1 cellular context compared by ENCODE assay signal in genomic region chr6:29976253-29976587, GRCh38.
TF ChIP-seq lines count a peak whose summit lies in the region.

No MANE protein-coding gene starts in this region.

TF ChIP-seq in WTC11, 78 proteins besides CTCF, POLR2A, EP300 and RAD21 (continued from another document):
- TF ChIP-seq, protein P1, sequence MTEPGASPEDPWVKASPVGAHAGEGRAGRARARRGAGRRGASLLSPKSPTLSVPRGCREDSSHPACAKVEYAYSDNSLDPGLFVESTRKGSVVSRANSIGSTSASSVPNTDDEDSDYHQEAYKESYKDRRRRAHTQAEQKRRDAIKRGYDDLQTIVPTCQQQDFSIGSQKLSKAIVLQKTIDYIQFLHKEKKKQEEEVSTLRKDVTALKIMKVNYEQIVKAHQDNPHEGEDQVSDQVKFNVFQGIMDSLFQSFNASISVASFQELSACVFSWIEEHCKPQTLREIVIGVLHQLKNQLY (CRISPR knock-in tag; IDR thresholded peaks at IDR 0.05): no peak
- TF ChIP-seq MYBL2 (CRISPR knock-in tag; IDR thresholded peaks at IDR 0.05): no peak
- TF ChIP-seq, protein P2, sequence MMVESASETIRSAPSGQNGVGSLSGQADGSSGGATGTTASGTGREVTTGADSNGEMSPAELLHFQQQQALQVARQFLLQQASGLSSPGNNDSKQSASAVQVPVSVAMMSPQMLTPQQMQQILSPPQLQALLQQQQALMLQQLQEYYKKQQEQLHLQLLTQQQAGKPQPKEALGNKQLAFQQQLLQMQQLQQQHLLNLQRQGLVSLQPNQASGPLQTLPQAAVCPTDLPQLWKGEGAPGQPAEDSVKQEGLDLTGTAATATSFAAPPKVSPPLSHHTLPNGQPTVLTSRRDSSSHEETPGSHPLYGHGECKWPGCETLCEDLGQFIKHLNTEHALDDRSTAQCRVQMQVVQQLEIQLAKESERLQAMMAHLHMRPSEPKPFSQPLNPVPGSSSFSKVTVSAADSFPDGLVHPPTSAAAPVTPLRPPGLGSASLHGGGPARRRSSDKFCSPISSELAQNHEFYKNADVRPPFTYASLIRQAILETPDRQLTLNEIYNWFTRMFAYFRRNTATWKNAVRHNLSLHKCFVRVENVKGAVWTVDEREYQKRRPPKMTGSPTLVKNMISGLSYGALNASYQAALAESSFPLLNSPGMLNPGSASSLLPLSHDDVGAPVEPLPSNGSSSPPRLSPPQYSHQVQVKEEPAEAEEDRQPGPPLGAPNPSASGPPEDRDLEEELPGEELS (CRISPR knock-in tag; IDR thresholded peaks at IDR 0.05): no peak
- TF ChIP-seq ZNF281 (CRISPR knock-in tag; IDR thresholded peaks at IDR 0.05): no peak
- TF ChIP-seq FOXJ3 (CRISPR knock-in tag; IDR thresholded peaks at IDR 0.05; ENCODE audit: borderline replicate concordance): no peak
- no peak for TF ChIP-seq SOX15 (CRISPR knock-in tag; IDR thresholded peaks at IDR 0.05)
- no peak for TF ChIP-seq ETV6 (CRISPR knock-in tag; IDR thresholded peaks at IDR 0.05)
- TF ChIP-seq, protein P3, sequence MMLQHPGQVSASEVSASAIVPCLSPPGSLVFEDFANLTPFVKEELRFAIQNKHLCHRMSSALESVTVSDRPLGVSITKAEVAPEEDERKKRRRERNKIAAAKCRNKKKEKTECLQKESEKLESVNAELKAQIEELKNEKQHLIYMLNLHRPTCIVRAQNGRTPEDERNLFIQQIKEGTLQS (CRISPR knock-in tag; conservative IDR thresholded peaks at IDR 0.05): no peak
- no peak for TF ChIP-seq ATF2 (CRISPR knock-in tag; IDR thresholded peaks at IDR 0.05; ENCODE audit: borderline replicate concordance, low read depth)
- TF ChIP-seq KAT7 (CRISPR knock-in tag; IDR thresholded peaks at IDR 0.05; ENCODE audit: borderline replicate concordance): no peak
